ENCODE assay signal across 8 cellular contexts in genomic region chr10:112953075-112953501, GRCh38. TPM values are rescaled to one million over a fixed set of nuclear protein-coding genes. Genes with fewer than 3 reads are reported as not detected.
DNase-seq lines count a peak whose midpoint lies in the region; ATAC-seq and TF ChIP-seq lines count a peak whose summit lies in the region.

No MANE protein-coding gene starts in this region.

- no peaks in the 10 kb centered on the region for H3K9me3 ChIP-seq in suprapubic skin

- TF ChIP-seq CTCF in lower leg skin (IDR thresholded peaks at IDR 0.05) (no peak), suprapubic skin (IDR thresholded peaks at IDR 0.05) (no peak)

- TF ChIP-seq POLR2A in lower leg skin (IDR thresholded peaks at IDR 0.05) (no peak), suprapubic skin (IDR thresholded peaks at IDR 0.05) (no peak)

- no peak for ATAC-seq in GM21786 (IDR thresholded peaks at IDR 0.05; ENCODE audit: unreplicated experiment)

- DNase-seq in DMS53 (lab: John Stamatoyannopoulos, UW) (peak; percentile 47), DMS53 treated with DMSO at 0.1 percent for 48 hours (lab: John Stamatoyannopoulos, UW; ENCODE audit: unreplicated experiment) (no peak), caudate nucleus (lab: John Stamatoyannopoulos, UW) (peak in 31 of 61 donors; percentile 2 to 60 (median 19)), lower leg skin (ENCODE audit: low spot score in 2 of 2) (peak in 1 of 2 donors; percentile 87), suprapubic skin (ENCODE audit: low spot score in 2 of 2) (no peak), NCI-H1694 (lab: John Stamatoyannopoulos, UW) (no peak)
- DNase-seq in activated CD4-positive, CD25-positive, alpha-beta regulatory T cell treated with anti-CD3 and anti-CD28 coated beads, Interleukin-2, amount 50 U/mL, for 72 hours: no peak

- peaks cover 68% of the 10 kb centered on the region for H3K4me1 ChIP-seq in suprapubic skin

- TF ChIP-seq EP300 in suprapubic skin (IDR thresholded peaks at IDR 0.05): no peak

- H3K4me3 ChIP-seq in lower leg skin (ENCODE audit: low read depth, poor library complexity, severe bottlenecking): peak overlapping the region; percentile 72
- H3K4me3 ChIP-seq in suprapubic skin: peak overlapping the region; percentile 73

- peak overlapping the region; percentile 88 for H3K27ac ChIP-seq in caudate nucleus (ENCODE audit: low read depth, low read length)
- H3K27ac ChIP-seq in suprapubic skin: peak overlapping the region; percentile 93

- H3K27me3 ChIP-seq in suprapubic skin: no peaks in the 10 kb centered on the region

- intact Hi-C loops in lower leg skin (cut with DNase I; ENCODE audit: low total_unique reads): loop anchor here (10.0 kb wide), 1 partner anchor 152 kb away; no protein-coding TSS in a partner anchor

- no peaks in the 10 kb centered on the region for H3K36me3 ChIP-seq in suprapubic skin

- WGBS in lower leg skin, 2 donors: 11 to 20% methylated on average over 19 of the region's 19 CpGs
- 18% methylated on average over 19 of the region's 19 CpGs for WGBS in suprapubic skin

RNA-seq across cellular contexts. Expression of gene TCF7L2, which starts 3.0 kb away (rescaled TPM):
- total RNA-seq in lower leg skin (10 to 100 TPM in 3 of 4 donors, 1 to 10 TPM in 1; 5.6 to 23.1 (median 16.2) TPM), suprapubic skin (10 to 100 TPM in 3 of 4 donors, 1 to 10 TPM in 1; 9.9 to 23.3 (median 15.2) TPM)

Comparison
In these comparisons a context has a peak if more than half of its experiments do, and no peak if none do; other contexts are left out.
1. DNase-seq: peak in DMS53 (single experiment) and caudate nucleus (31 of 61); none in DMS53 treated with DMSO at 0.1 percent for 48 hours (single experiment), suprapubic skin (0 of 2), activated CD4-positive, CD25-positive, alpha-beta regulatory T cell treated with anti-CD3 and anti-CD28 coated beads, Interleukin-2, amount 50 U/mL, for 72 hours (single experiment) and NCI-H1694 (single experiment).